ENCODE assay signal across 19 cellular contexts in the genomic region with DNA sequence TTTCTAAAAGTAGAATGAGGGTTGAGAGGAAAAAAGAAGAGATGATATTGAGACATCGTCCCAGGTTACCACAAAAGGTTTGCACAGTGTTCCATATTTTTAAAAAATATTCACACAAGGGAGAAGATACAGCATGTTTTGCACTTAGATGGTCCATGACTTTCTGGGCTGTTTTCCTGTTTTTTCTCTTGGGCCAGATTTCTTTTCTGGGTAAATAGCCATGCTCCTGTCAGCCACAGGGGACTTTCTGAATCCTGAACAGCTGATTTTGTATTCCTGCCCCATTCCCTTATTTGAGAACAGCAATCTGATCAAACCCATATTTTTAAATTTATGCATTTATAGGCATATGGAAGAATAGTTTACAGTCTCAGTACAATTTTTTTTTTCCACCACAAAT.
DNase-seq lines count a peak whose midpoint lies in the region; ATAC-seq lines count a peak whose summit lies in the region.
"Had no signal": no experiment of that assay in that cellular context is flagged by ENCODE, and none has a peak within 500 bp of the region (broad histone marks: within the 10 kb centered on the region; RNA-seq: fewer than 3 reads in every experiment).

No MANE protein-coding gene starts in this region.

- no peaks in the 10 kb centered on the region for H3K27me3 ChIP-seq in SJCRH30

- H3K4me3 ChIP-seq in SJCRH30 = no peak overlapping the region

- ATAC-seq in Right ventricle myocardium inferior (peak; percentile 46), left ventricle myocardium superior (peak; percentile 64)
- ATAC-seq: PC-3 had no signal

- H3K27ac ChIP-seq in SJCRH30 = peak overlapping the region; percentile 71

- DNase-seq in Right ventricle myocardium inferior (ENCODE audit: missing footprints) = no peak
- no peak for DNase-seq in cardiac septum (ENCODE audit: low spot score)
- no peak for DNase-seq in SJCRH30
- DNase-seq in left ventricle myocardium superior = no peak
- DNase-seq in NCI-H526 treated with DMSO at 0.1 percent for 48 hours (lab: John Stamatoyannopoulos, UW) = no peak
- DNase-seq in NCI-H446 treated with DMSO at 0.1 percent for 48 hours (lab: John Stamatoyannopoulos, UW) = no peak
- DNase-seq in iPS-NIHi7 (ENCODE audit: extremely low spot score) = no peak
- DNase-seq in GM19238 (ENCODE audit: insufficient read length, low spot score) = no peak
- DNase-seq: 8988T; Calu3; CD4-positive, CD25-positive, alpha-beta regulatory T cell; GOT3; KG1; NCI-H1048; NCI-H146; NCI-H2107; NCI-H226; NCI-H69; PC-3 had no signal

- no peaks in the 10 kb centered on the region for H3K36me3 ChIP-seq in SJCRH30

- no peaks in the 10 kb centered on the region for H3K9me3 ChIP-seq in SJCRH30 (replicated peaks)

- intact Hi-C loops in Right ventricle myocardium inferior (cut with DNase I) = no loop called here
- intact Hi-C loops in cardiac septum (cut with DNase I) = no loop called here
- intact Hi-C loops in left ventricle myocardium superior (cut with micrococcal nuclease) = no loop called here

- H3K4me1 ChIP-seq in SJCRH30 = peaks cover 26% of the 10 kb centered on the region
